ENCODE assay signal across 9 cellular contexts in the genomic region with DNA sequence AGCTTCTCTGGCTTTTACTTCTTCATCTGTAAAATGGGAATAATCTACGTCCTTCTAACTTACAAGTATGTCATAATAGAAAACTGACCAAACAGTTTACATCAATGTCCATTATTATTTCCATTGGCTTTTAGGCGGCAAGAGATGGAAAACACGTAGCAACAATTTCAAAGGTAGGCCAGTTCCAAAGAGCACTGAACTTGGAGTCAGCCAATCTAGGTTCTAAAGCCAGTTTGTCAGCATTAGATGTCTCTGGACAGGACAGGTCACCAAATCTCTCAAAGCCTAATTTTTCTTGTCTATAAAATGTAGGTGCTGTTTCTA.
"Had no signal": no experiment of that assay in that cellular context is flagged by ENCODE, and none has a peak within 500 bp of the region (broad histone marks: within the 10 kb centered on the region; RNA-seq: fewer than 3 reads in every experiment).

No MANE protein-coding gene starts in this region.

- H3K36me3 Mint-ChIP-seq: activated naive CD4-positive, alpha-beta T cell treated with anti-CD3 and anti-CD28 coated beads, Interleukin-2, amount 50 U/mL, for 72 hours had no signal

- ATAC-seq: activated CD4-positive, CD25-positive, alpha-beta regulatory T cell treated with anti-CD3 and anti-CD28 coated beads, Interleukin-2, amount 50 U/mL, for 24 hours; activated naive CD4-positive, alpha-beta T cell treated with anti-CD3 and anti-CD28 coated beads, Interleukin-2, amount 50 U/mL, for 72 hours had no signal

- H3K4me3 Mint-ChIP-seq: activated T-cell treated with anti-CD3 and anti-CD28 coated beads, Interleukin-2, amount 50 U/mL, for 24 hours; T-helper 2 cell treated with Interferon-gamma antibody and Interleukin-4, amounts not matched to agents 5 μg/mL and 100 μg/mL, for 36 hours had no signal

- H3K27ac Mint-ChIP-seq: activated naive CD4-positive, alpha-beta T cell treated with anti-CD3 and anti-CD28 coated beads, Interleukin-2, amount 50 U/mL, for 72 hours; activated T-cell treated with anti-CD3 and anti-CD28 coated beads, Interleukin-2, amount 50 U/mL, for 24 hours; T-helper 2 cell treated with Interferon-gamma antibody and Interleukin-4, amounts not matched to agents 5 μg/mL and 100 μg/mL, for 36 hours had no signal

- H3K4me3 ChIP-seq: skin epidermis had no signal

- DNase-seq: activated effector memory CD4-positive, alpha-beta T cell treated with Interleukin-2 at 50 U/mL for 16 hours; activated T-cell treated with anti-CD3 and anti-CD28 coated beads, Interleukin-2, amount 50 U/mL, for 24 hours; amygdala; effector CD8-positive, alpha-beta T cell; SIG-M5 had no signal

- H3K9me3 Mint-ChIP-seq: activated naive CD4-positive, alpha-beta T cell treated with anti-CD3 and anti-CD28 coated beads, Interleukin-2, amount 50 U/mL, for 72 hours; activated T-cell treated with anti-CD3 and anti-CD28 coated beads, Interleukin-2, amount 50 U/mL, for 24 hours; T-helper 2 cell treated with Interferon-gamma antibody and Interleukin-4, amounts not matched to agents 5 μg/mL and 100 μg/mL, for 36 hours had no signal
